ENCODE assay signal across 8 cellular contexts in the genomic region with DNA sequence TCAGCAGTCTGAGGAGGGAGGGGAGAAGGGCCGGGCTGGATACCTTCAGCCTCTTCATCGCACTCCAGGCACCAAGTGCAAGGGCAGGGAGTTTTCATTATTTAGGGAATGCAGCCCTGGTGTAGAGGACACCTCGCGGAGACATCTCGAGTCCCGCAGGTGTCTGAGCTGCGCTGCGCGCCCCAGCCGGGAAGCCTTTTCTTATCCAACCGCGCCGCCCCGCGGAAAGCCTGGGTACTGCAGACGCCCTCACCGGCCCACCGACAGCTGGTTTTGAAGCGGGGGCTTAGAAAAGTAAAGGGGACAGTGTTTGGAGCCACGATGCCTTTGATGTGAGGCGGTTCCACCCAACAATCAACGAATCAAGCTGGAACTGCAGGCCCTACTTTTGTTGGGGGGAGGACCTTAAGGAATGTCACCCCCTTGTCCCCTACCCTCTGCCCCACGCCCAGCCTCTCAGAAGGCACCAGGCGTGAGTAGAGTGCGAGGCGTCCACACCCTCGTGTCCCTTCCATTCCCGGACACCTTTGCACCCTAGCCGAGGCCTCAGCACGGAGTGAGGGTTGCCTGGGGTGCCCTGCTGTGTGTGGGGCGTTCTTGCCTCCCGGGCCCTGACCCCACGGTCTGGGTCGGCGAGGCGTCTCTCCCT. TPM values are rescaled to one million over a fixed set of nuclear protein-coding genes. Genes with fewer than 3 reads are reported as not detected.
DNase-seq lines count a peak whose midpoint lies in the region; ATAC-seq and TF ChIP-seq lines count a peak whose summit lies in the region.

No MANE protein-coding gene starts in this region.

- H3K27me3 ChIP-seq in DOHH2 (ENCODE audit: control insufficient read depth, low read length) (no peaks in the 10 kb centered on the region), Panc1 (ENCODE audit: control insufficient read depth, insufficient read depth, low read length) (no peaks in the 10 kb centered on the region), foreskin keratinocyte (peaks cover 68% of the 10 kb centered on the region)

- H3K79me2 ChIP-seq in DOHH2 (ENCODE audit: control insufficient read depth, low read length) = no peaks in the 10 kb centered on the region

- H3K9me2 ChIP-seq in DOHH2 (replicated peaks; ENCODE audit: control insufficient read depth, low read length) = no peaks in the 10 kb centered on the region

- POLR2A ChIA-PET in Panc1 (lab: Charles Lee) = no interaction called here

- intact Hi-C loops in Panc1 (cut with micrococcal nuclease; ENCODE audit: unreplicated experiment) = loop anchor here (10.0 kb wide), 2 partner anchors 640 to 670 kb away; no protein-coding TSS in a partner anchor

- H3K9me3 ChIP-seq in DOHH2 (ENCODE audit: control insufficient read depth, insufficient read depth, low read length) = no peaks in the 10 kb centered on the region
- H3K9me3 ChIP-seq in Panc1 (ENCODE audit: control insufficient read depth, insufficient read depth, low read depth, low read length) = no peaks in the 10 kb centered on the region

- CTCF ChIA-PET in Panc1 (lab: Charles Lee) = interaction anchor here (0.9 to 1.4 kb wide), 2 partner anchors 267 to 270 kb away, joined by 3 to 4 read pairs; no protein-coding TSS in a partner anchor

- no TSS peak for BruUV-seq in Panc1 (replicated peaks; lab: Mats Ljungman, UMichigan)

- H3F3A ChIP-seq in DOHH2 (ENCODE audit: control insufficient read depth, insufficient read depth) = no peaks in the 10 kb centered on the region

- H3K36me3 ChIP-seq in DOHH2 (ENCODE audit: control insufficient read depth, low read length) (no peaks in the 10 kb centered on the region), Panc1 (ENCODE audit: control insufficient read depth, insufficient read depth, low read length) (no peaks in the 10 kb centered on the region)

- H4K20me1 ChIP-seq in DOHH2 (ENCODE audit: control insufficient read depth, insufficient read depth, low read depth, low read length) = no peaks in the 10 kb centered on the region

- ATAC-seq in HG03439 (IDR thresholded peaks at IDR 0.05; ENCODE audit: unreplicated experiment) (peak; percentile 45), Panc1 (peak; percentile 75), foreskin keratinocyte (peak; percentile 52)

- H3K4me1 ChIP-seq in DOHH2 (ENCODE audit: control insufficient read depth, low read length) (no peaks in the 10 kb centered on the region), Panc1 (ENCODE audit: control insufficient read depth, insufficient read depth, low read length) (no peaks in the 10 kb centered on the region), foreskin keratinocyte (no peaks in the 10 kb centered on the region)

- H3K4me3 ChIP-seq in DOHH2 (ENCODE audit: low read length) = no peak overlapping the region
- no peak overlapping the region for H3K4me3 ChIP-seq in Panc1 (ENCODE audit: low read depth in 2 of 2, low read length in 2 of 2)

- H3K4me2 ChIP-seq in DOHH2 (ENCODE audit: low read length) = no peak overlapping the region

- H3K27ac ChIP-seq in DOHH2 (ENCODE audit: low read depth, low read length) = no peak overlapping the region
- H3K27ac ChIP-seq in Panc1 (ENCODE audit: low read length) = no peak overlapping the region
- no peak overlapping the region for H3K27ac ChIP-seq in foreskin keratinocyte
- peak overlapping the region; percentile 64 for H3K27ac ChIP-seq in temporal lobe (ENCODE audit: low read depth, low read length)

- in situ Hi-C loops in Panc1 (cut with HindIII; ENCODE audit: low pct_unique_long_range_greater_than_20kb, low sequenced_read_pairs) = no loop called here

- TF ChIP-seq CTCF in DOHH2 (IDR thresholded peaks at IDR 0.05; ENCODE audit: low read depth, low read length, poor library complexity, severe bottlenecking) (peak; percentile 96), Panc1 (IDR thresholded peaks at IDR 0.05) (peak; percentile 92), foreskin keratinocyte (conservative IDR thresholded peaks at IDR 0.05) (peak; percentile 96)

- DNase-seq in Panc1 (ENCODE audit: low read depth, low spot score) (peak; percentile 10), foreskin keratinocyte (no peak), nucleus accumbens (lab: John Stamatoyannopoulos, UW) (peak in 39 of 56 donors; percentile 30 to 83 (median 59)), NCI-H128 (lab: John Stamatoyannopoulos, UW; ENCODE audit: unreplicated experiment) (no peak)
- peak; percentile 66 for DNase-seq in activated effector memory CD4-positive, alpha-beta T cell treated with Interleukin-2 at 50 U/mL for 16 hours

RNA-seq across cellular contexts. Expression of gene NKX2-2, which starts 8.6 kb away (rescaled TPM):
- total RNA-seq in Panc1 (2021; ENCODE audit: unreplicated experiment) (not detected), foreskin keratinocyte (not detected in 2 replicates), temporal lobe (0.98 TPM)
- not detected for polyA plus RNA-seq in Panc1 (2012; ENCODE audit: insufficient read length)
- not detected in 2 replicates for polyA plus RNA-seq in foreskin keratinocyte

Comparison
In these comparisons a context has a peak if more than half of its experiments do, and no peak if none do; other contexts are left out.
1. DNase-seq: peak in Panc1 (single experiment), activated effector memory CD4-positive, alpha-beta T cell treated with Interleukin-2 at 50 U/mL for 16 hours (single experiment) and nucleus accumbens (39 of 56); none in foreskin keratinocyte (0 of 2) and NCI-H128 (single experiment).
2. Peak in every context shown above with its lines, with median percentiles within 50 percentile points of each other: CTCF ChIP-seq and ATAC-seq.